9 cellular contexts compared by ENCODE assay signal in the genomic region with DNA sequence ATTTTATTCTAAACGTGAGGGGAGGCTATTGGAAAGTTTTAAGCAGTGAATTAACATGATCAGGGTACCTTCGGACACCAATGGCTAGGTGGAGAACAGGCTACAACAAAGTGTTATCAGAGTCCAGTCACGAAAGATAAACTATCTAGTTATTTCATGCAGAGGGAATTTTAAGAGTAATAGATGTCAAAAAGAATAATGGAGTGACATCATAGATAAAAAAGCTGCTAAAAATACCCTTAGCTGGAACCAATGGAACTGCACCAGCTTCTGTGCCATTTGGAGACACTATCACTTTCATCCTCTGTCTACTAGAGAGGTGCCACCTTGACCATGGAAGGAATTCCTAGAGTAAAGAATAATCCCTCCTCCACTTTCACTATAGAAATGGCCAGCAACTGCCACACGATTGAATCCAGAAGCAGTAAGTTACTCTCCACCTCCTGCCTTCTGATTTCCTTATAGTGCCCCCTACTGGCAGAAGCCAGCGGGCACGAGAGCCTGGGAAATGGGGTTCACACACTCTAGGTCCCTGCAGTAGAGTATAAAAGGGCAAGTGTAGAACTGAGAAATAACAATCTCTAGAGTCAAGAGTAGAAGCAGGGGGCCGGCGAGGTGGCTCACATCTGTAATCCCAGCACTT. TPM values are rescaled to one million over a fixed set of nuclear protein-coding genes. Genes with fewer than 3 reads are reported as not detected.
DNase-seq lines count a peak whose midpoint lies in the region; ATAC-seq and TF ChIP-seq lines count a peak whose summit lies in the region.
"Had no signal": no experiment of that assay in that cellular context is flagged by ENCODE, and none has a peak within 500 bp of the region (broad histone marks: within the 10 kb centered on the region; RNA-seq: fewer than 3 reads in every experiment).

No MANE protein-coding gene starts in this region.

- CTCF ChIA-PET in HEK293T (lab: Yijun Ruan, JAX), result interaction anchor here (0.9 to 3.5 kb wide), 6 partner anchors 18 to 132 kb away, joined by 3 to 13 read pairs (median 4); no protein-coding TSS in a partner anchor

- H3K27me3 Mint-ChIP-seq in T-helper 2 cell treated with Interferon-gamma antibody and Interleukin-4, amounts not matched to agents 5 μg/mL and 100 μg/mL, for 36 hours (ENCODE audit: low read depth), result peaks cover 31% of the 10 kb centered on the region

- H3K27ac Mint-ChIP-seq in T-helper 2 cell treated with Interferon-gamma antibody and Interleukin-4, amounts not matched to agents 5 μg/mL and 100 μg/mL, for 36 hours, result no peak overlapping the region

- no peak overlapping the region for H3K27ac ChIP-seq in brain microvascular endothelial cell

- H3K27me3 ChIP-seq in brain microvascular endothelial cell (replicated peaks), result no peaks in the 10 kb centered on the region

- peaks cover 35% of the 10 kb centered on the region for H3K4me1 Mint-ChIP-seq in T-helper 2 cell treated with Interferon-gamma antibody and Interleukin-4, amounts not matched to agents 5 μg/mL and 100 μg/mL, for 36 hours (ENCODE audit: low read depth)

- DNase-seq in AG10803 (ENCODE audit: low read depth), result no peak
- peak; percentile 46 for DNase-seq in HEK293T (ENCODE audit: extremely low spot score)
- peak; percentile 48 for DNase-seq in T-helper 2 cell treated with Interferon-gamma antibody and Interleukin-4, amounts not matched to agents 5 μg/mL and 100 μg/mL, for 36 hours (ENCODE audit: low spot score)
- peak; percentile 10 for DNase-seq in brain microvascular endothelial cell
- peak; percentile 81 for DNase-seq in medulla oblongata (ENCODE audit: extremely low spot score)
- peak; percentile 67 for DNase-seq in stimulated activated naive CD8-positive, alpha-beta T cell treated with anti-CD3 and anti-CD28 coated beads, Interleukin-15, Interleukin-2, amounts not matched to agents 100 U/mL and 50 U/mL, for 24 hours
- DNase-seq in cerebellum (ENCODE audit: low spot score), result no peak
- DNase-seq in NCI-H2171 (lab: John Stamatoyannopoulos, UW), result no peak

- no peaks in the 10 kb centered on the region for H3K9me3 Mint-ChIP-seq in T-helper 2 cell treated with Interferon-gamma antibody and Interleukin-4, amounts not matched to agents 5 μg/mL and 100 μg/mL, for 36 hours

- H3K4me3 ChIP-seq in AG10803 (ENCODE audit: low read length) (no peak overlapping the region), brain microvascular endothelial cell (ENCODE audit: low read depth, low read length) (no peak overlapping the region)
- H3K4me3 ChIP-seq: HAP-1 had no signal

- in situ Hi-C loops in brain microvascular endothelial cell (cut with HindIII; ENCODE audit: low pct_ligation_motif_present, low sequenced_read_pairs), result no loop called here

- H3K36me3 ChIP-seq in brain microvascular endothelial cell (replicated peaks), result no peaks in the 10 kb centered on the region
- H3K36me3 ChIP-seq: HAP-1 had no signal

- no peak for ATAC-seq in stimulated activated naive CD8-positive, alpha-beta T cell treated with anti-CD3 and anti-CD28 coated beads, Interleukin-15, Interleukin-2, amounts not matched to agents 100 U/mL and 50 U/mL, for 24 hours

- TF ChIP-seq CTCF in AG10803 (conservative IDR thresholded peaks at IDR 0.05; ENCODE audit: low read length), result peak; percentile 31
- TF ChIP-seq CTCF in brain microvascular endothelial cell (IDR thresholded peaks at IDR 0.05; ENCODE audit: low read depth, low read length, missing control alignments), result peak; percentile 79

- H3K36me3 Mint-ChIP-seq in T-helper 2 cell treated with Interferon-gamma antibody and Interleukin-4, amounts not matched to agents 5 μg/mL and 100 μg/mL, for 36 hours (ENCODE audit: low read depth), result no peaks in the 10 kb centered on the region

- peak overlapping the region; percentile 29 for H3K4me3 Mint-ChIP-seq in T-helper 2 cell treated with Interferon-gamma antibody and Interleukin-4, amounts not matched to agents 5 μg/mL and 100 μg/mL, for 36 hours

- POLR2A ChIA-PET in HEK293T (lab: Yijun Ruan, JAX), result interaction anchor here (0.6 to 4.3 kb wide), 3 partner anchors 23 to 112 kb away, joined by 3 to 31 read pairs (median 3); partner anchors contain the start of gene SLC47A1

TF ChIP-seq in HEK293T, 16 proteins besides CTCF, POLR2A, EP300 and RAD21:
- TF ChIP-seq PKNOX1 (IDR thresholded peaks at IDR 0.05), result peak; percentile 32; the same call in 1 of the 2 replicates
- TF ChIP-seq FOXA1 (IDR thresholded peaks at IDR 0.05), result no peak

RNA-seq across cellular contexts. Expression of gene ALDH3A2, which starts 2.8 kb away (rescaled TPM):
- 68.2 TPM for total RNA-seq in cerebellum

Comparison
In these comparisons a context has a peak if more than half of its experiments do, and no peak if none do; other contexts are left out.
1. DNase-seq: peak in HEK293T (single experiment), T-helper 2 cell treated with Interferon-gamma antibody and Interleukin-4, amounts not matched to agents 5 μg/mL and 100 μg/mL, for 36 hours (single experiment), brain microvascular endothelial cell (single experiment), medulla oblongata (single experiment) and stimulated activated naive CD8-positive, alpha-beta T cell treated with anti-CD3 and anti-CD28 coated beads, Interleukin-15, Interleukin-2, amounts not matched to agents 100 U/mL and 50 U/mL, for 24 hours (single experiment); none in AG10803 (single experiment), cerebellum (single experiment) and NCI-H2171 (single experiment).